In genomic region chr4:145097821-145098674, GRCh38 we compare ENCODE assay signal across 8 cellular contexts. TPM values are rescaled to one million over a fixed set of nuclear protein-coding genes. Genes with fewer than 3 reads are reported as not detected.
A peak's percentile ranks its signal among the peaks of the same experiment; 100 is the strongest.
DNase-seq lines count a peak whose midpoint lies in the region; ATAC-seq, FAIRE-seq and TF ChIP-seq lines count a peak whose summit lies in the region.

ABCE1 (plus strand) TSS chr4:145098311; CDS start chr4:145104413, 6,102 bp downstream.
ANAPC10 (minus strand) TSS chr4:145098196; CDS start chr4:145096099, 2,097 bp downstream.

- H3K4me1 ChIP-seq in body of pancreas, result peaks cover 47% of the 10 kb centered on the region
- peaks cover 0 to 53% (median 41%) of the 10 kb centered on the region in 4 donors for H3K4me1 ChIP-seq in sigmoid colon

- DNase-seq in 8988T (peak; percentile 48), NCI-H2107 treated with DMSO at 0.1 percent for 48 hours (lab: John Stamatoyannopoulos, UW; ENCODE audit: unreplicated experiment) (peak; percentile 80), body of pancreas (peak; percentile 97 to 98 (median 98)), iPS DF 19.7 (ENCODE audit: low read depth, low spot score) (peak; percentile 96), sigmoid colon (peak; percentile 98)

- intact Hi-C loops in body of pancreas (cut with DNase I) (no loop called here), sigmoid colon (cut with DNase I) (loop anchor here (2.0 to 10.0 kb wide), 4 partner anchors 83 to 1077 kb away; partner anchors contain the start of genes LSM6, MMAA and OTUD4)

- H3K36me3 ChIP-seq in body of pancreas (replicated peaks in 1 of 2; ENCODE audit: insufficient read depth in 1 of 2, low read depth in 2 of 2) (no peaks in the 10 kb centered on the region), sigmoid colon (peaks cover 0 to 28% (median 14%) of the 10 kb centered on the region in 4 donors)

- TF ChIP-seq CTCF in body of pancreas (IDR thresholded peaks at IDR 0.05) (peak in 4 of 7 experiments; percentile 15 to 23 (median 18)), sigmoid colon (IDR thresholded peaks at IDR 0.05) (no peak)

- H3K27ac ChIP-seq in body of pancreas, result peak within 1 kb of the TSS; percentile 74 to 94 (median 88)
- peak within 1 kb of the TSS; percentile 86 to 94 (median 92) for H3K27ac ChIP-seq in sigmoid colon

- ATAC-seq in HG03066 (IDR thresholded peaks at IDR 0.05; ENCODE audit: low read depth, unreplicated experiment) (peak; percentile 71), body of pancreas (peak; percentile 98)

- no peaks in the 10 kb centered on the region for H3K27me3 ChIP-seq in body of pancreas
- H3K27me3 ChIP-seq in sigmoid colon, result no peaks in the 10 kb centered on the region

- H3K9me3 ChIP-seq in body of pancreas (no peaks in the 10 kb centered on the region), sigmoid colon (no peaks in the 10 kb centered on the region)

- FAIRE-seq in TTC549 (lab: Jason Lieb, UNC), result peak; percentile 78

- peak within 1 kb of the TSS; percentile 50 to 71 for H3K4me3 ChIP-seq in body of pancreas
- peak within 1 kb of the TSS; percentile 69 to 85 (median 78) for H3K4me3 ChIP-seq in sigmoid colon

- peak in 1 of 4 donors; percentile 24 for TF ChIP-seq EP300 in sigmoid colon (IDR thresholded peaks at IDR 0.05)

- WGBS in body of pancreas, 2 donors, result 1% methylated on average over 23 to 67 of the region's 67 CpGs
- WGBS in sigmoid colon, 2 donors, result 0 to 1% methylated on average over 67 of the region's 67 CpGs

- TF ChIP-seq POLR2A in GM18526 (IDR thresholded peaks at IDR 0.05; ENCODE audit: extremely low read depth, insufficient read length) (peak; percentile 77), body of pancreas (IDR thresholded peaks at IDR 0.05) (peak; percentile 44 to 83 (median 78)), sigmoid colon (IDR thresholded peaks at IDR 0.05) (peak; percentile 28 to 32)

RNA-seq across cellular contexts. Expression of gene ABCE1, which starts in this region (rescaled TPM):
- total RNA-seq in body of pancreas (10 to 100 TPM; 47.2 to 50.4 TPM), sigmoid colon (10 to 100 TPM; 41.4 to 58.2 (median 50.4) TPM)
- polyA plus RNA-seq in sigmoid colon, result 10 to 100 TPM in 2 of 3 donors, 1 to 10 TPM in 1; 9.0 to 25.9 (median 19.7) TPM

RNA-seq across cellular contexts. Expression of gene ANAPC10, which starts in this region (rescaled TPM):
- total RNA-seq in body of pancreas, result 10 to 100 TPM in 1 of 2 donors, 1 to 10 TPM in 1; 6.6 to 10.9 TPM
- total RNA-seq in sigmoid colon, result 10 to 100 TPM; 16.3 to 31.4 (median 22.9) TPM
- 10 to 100 TPM; 11.3 to 18.0 (median 13.9) TPM for polyA plus RNA-seq in sigmoid colon

Comparison
In these comparisons a context has a peak if more than half of its experiments do, and no peak if none do; other contexts are left out.
1. Peak in every context shown above with its lines: DNase-seq, ATAC-seq, H3K4me3 ChIP-seq and H3K27ac ChIP-seq.
2. DNase-seq: peak in every context shown above with its lines; median percentile 98 in body of pancreas; 98 in sigmoid colon; 96 in iPS DF 19.7; 80 in NCI-H2107 treated with DMSO at 0.1 percent for 48 hours; 48 in 8988T.
3. CTCF ChIP-seq: peak in body of pancreas (4 of 7); none in sigmoid colon (0 of 4).